In genomic region chr10:31980471-31980870, GRCh38 we compare ENCODE assay signal across 33 cellular contexts.
"Had no signal": no experiment of that assay in that cellular context is flagged by ENCODE, and none has a peak within 500 bp of the region (broad histone marks: within the 10 kb centered on the region; RNA-seq: fewer than 3 reads in every experiment).

No MANE protein-coding gene starts in this region.

- DNase-seq: activated effector memory CD4-positive, alpha-beta T cell treated with anti-CD3 and anti-CD28 coated beads, Interleukin-2, amount 50 U/mL, for 16 hours; activated effector memory CD4-positive, alpha-beta T cell treated with Interleukin-2 at 50 U/mL for 16 hours; activated gamma-delta T cell; activated gamma-delta T cell treated with Interleukin-2 at 50 U/mL for 16 hours; activated naive CD4-positive, alpha-beta T cell; activated naive CD4-positive, alpha-beta T cell treated with anti-CD3 and anti-CD28 coated beads for 36 hours; activated naive CD4-positive, alpha-beta T cell treated with anti-CD3 and anti-CD28 coated beads, Interleukin-2, amount 10 ng/mL, durations not matched to agents 7 days and 5 days; activated naive CD4-positive, alpha-beta T cell treated with anti-CD3 and anti-CD28 coated beads, Interleukin-2, amount 50 U/mL, for 16 hours; activated naive CD4-positive, alpha-beta T cell treated with Interleukin-2 at 50 U/mL for 16 hours; activated naive CD8-positive, alpha-beta T cell treated with anti-CD3 and anti-CD28 coated beads for 36 hours; activated naive CD8-positive, alpha-beta T cell treated with anti-CD3 and anti-CD28 coated beads, Interleukin-2, amount 10 ng/mL, durations not matched to agents 7 days and 5 days; activated naive CD8-positive, alpha-beta T cell treated with anti-CD3 and anti-CD28 coated beads, Interleukin-2, amount 50 U/mL, for 24 hours; activated T-cell treated with anti-CD3 and anti-CD28 coated beads, Interleukin-2, amount 50 U/mL, for 4 hours; activated T-cell treated with anti-CD3 and anti-CD28 coated beads, Interleukin-2, amount 50 U/mL, for 48 hours; activated T-cell treated with anti-CD3 and anti-CD28 coated beads, Interleukin-2, amount 50 U/mL, for 72 hours; adrenal gland; amniotic stem cell; amygdala; anterior cingulate cortex; aorta; body of pancreas; brain microvascular endothelial cell; caudate nucleus; central memory CD4-positive, alpha-beta T cell; cerebellar nuclear complex had no signal

- FAIRE-seq: astrocyte, bronchial epithelial cell, colon had no signal

- H3K36me3 ChIP-seq: adrenal gland, ascending aorta, brain microvascular endothelial cell, breast epithelium, cardiac muscle cell had no signal

- ATAC-seq: activated naive CD4-positive, alpha-beta T cell treated with anti-CD3 and anti-CD28 coated beads, Interleukin-2, amount 50 U/mL, for 72 hours; activated naive CD8-positive, alpha-beta T cell treated with anti-CD3 and anti-CD28 coated beads, Interleukin-2, amount 50 U/mL, for 24 hours; activated T-cell treated with anti-CD3 and anti-CD28 coated beads, Interleukin-2, amount 50 U/mL, for 4 hours; activated T-cell treated with anti-CD3 and anti-CD28 coated beads, Interleukin-2, amount 50 U/mL, for 72 hours; activated T-helper 17 cell treated with anti-CD3 and anti-CD28 coated beads, Interleukin-2, amount 50 U/mL, for 72 hours; body of pancreas had no signal

- H3K4me1 ChIP-seq: ascending aorta, body of pancreas, breast epithelium had no signal

- H3K4me3 ChIP-seq: adrenal gland, ascending aorta, body of pancreas, breast epithelium, cardiac muscle cell had no signal

- H3K9me3 ChIP-seq: adrenal gland, ascending aorta, body of pancreas, breast epithelium had no signal

- H3K27me3 ChIP-seq: adrenal gland, ascending aorta, body of pancreas, brain microvascular endothelial cell, breast epithelium, cardiac muscle cell had no signal

- H3K27ac ChIP-seq: adrenal gland, ascending aorta, body of pancreas, brain microvascular endothelial cell, breast epithelium, cardiac muscle cell had no signal
